17 cellular contexts compared by ENCODE assay signal in the genomic region with DNA sequence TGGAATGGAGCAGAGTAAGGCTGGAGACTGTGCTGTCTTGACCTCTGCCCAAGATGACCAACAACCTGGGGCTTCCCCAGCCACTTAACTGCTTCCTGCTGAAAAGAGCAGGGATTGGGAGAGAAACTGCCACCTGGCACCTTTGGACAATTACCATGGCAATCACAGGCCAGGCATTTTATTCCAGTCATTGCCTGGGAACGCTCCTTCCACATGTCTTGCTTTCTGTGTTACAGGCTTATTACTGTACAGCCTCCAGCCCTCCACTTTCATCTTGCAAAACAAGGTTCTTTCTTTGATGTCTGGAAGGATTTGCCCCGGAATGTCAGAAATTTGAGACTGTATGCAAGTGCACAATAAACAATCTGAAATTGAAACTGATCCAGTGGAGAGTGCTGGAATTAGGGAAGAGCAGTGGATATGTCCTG. TPM values are rescaled to one million over a fixed set of nuclear protein-coding genes. Genes with fewer than 3 reads are reported as not detected.
DNase-seq lines count a peak whose midpoint lies in the region; TF ChIP-seq lines count a peak whose summit lies in the region.
"Had no signal": no experiment of that assay in that cellular context is flagged by ENCODE, and none has a peak within 500 bp of the region (broad histone marks: within the 10 kb centered on the region; RNA-seq: fewer than 3 reads in every experiment).

No MANE protein-coding gene starts in this region.

- H3K4me1 ChIP-seq in colonic mucosa (no peaks in the 10 kb centered on the region), ascending aorta (no peaks in the 10 kb centered on the region), prostate gland (replicated peaks) (no peaks in the 10 kb centered on the region)
- H3K4me1 ChIP-seq: BLaER1 treated with 17β-estradiol and CSF1 and Interleukin-3, amounts not matched to agents 10 nM and 100 nM had no signal

- H3K27ac Mint-ChIP-seq in mesothelial cell of epicardium: peak overlapping the region; percentile 79
- H3K27ac Mint-ChIP-seq: activated CD8-positive, alpha-beta T cell treated with anti-CD3 and anti-CD28 coated beads, Interleukin-2, amount 10 ng/mL, durations not matched to agents 7 days and 5 days; T-helper 1 cell treated with Interleukin-12 subunit alpha and Interleukin-12 subunit beta and Interleukin-4 antibody, amounts not matched to agents 30 μg/mL and 1 μg/mL, for 36 hours had no signal

- no peaks in the 10 kb centered on the region for H3K9me3 ChIP-seq in colonic mucosa
- no peaks in the 10 kb centered on the region for H3K9me3 ChIP-seq in ascending aorta
- H3K9me3 ChIP-seq in prostate gland: no peaks in the 10 kb centered on the region
- H3K9me3 ChIP-seq: BLaER1 treated with 17β-estradiol and CSF1 and Interleukin-3, amounts not matched to agents 10 nM and 100 nM; neutrophil had no signal

- H3K4me1 Mint-ChIP-seq in mesothelial cell of epicardium: peaks cover 14% of the 10 kb centered on the region
- H3K4me1 Mint-ChIP-seq: stimulated activated effector memory CD8-positive, alpha-beta T cell treated with anti-CD3 and anti-CD28 coated beads, Interleukin-12 subunit alpha, Interleukin-12 subunit beta, amount 100 ng/mL, for 72 hours had no signal

- TF ChIP-seq CTCF in colonic mucosa (IDR thresholded peaks at IDR 0.05): no peak
- no peak for TF ChIP-seq CTCF in mesothelial cell of epicardium (IDR thresholded peaks at IDR 0.05; ENCODE audit: unreplicated experiment)
- TF ChIP-seq CTCF in ascending aorta (IDR thresholded peaks at IDR 0.05): no peak
- TF ChIP-seq CTCF in prostate gland (IDR thresholded peaks at IDR 0.05): no peak

- H3K36me3 ChIP-seq in colonic mucosa: no peaks in the 10 kb centered on the region
- H3K36me3 ChIP-seq in ascending aorta: no peaks in the 10 kb centered on the region
- no peaks in the 10 kb centered on the region for H3K36me3 ChIP-seq in prostate gland
- H3K36me3 ChIP-seq: BLaER1 treated with 17β-estradiol and CSF1 and Interleukin-3, amounts not matched to agents 10 nM and 100 nM; neutrophil had no signal

- peak overlapping the region; percentile 35 for H3K4me3 ChIP-seq in colonic mucosa
- H3K4me3 ChIP-seq in ascending aorta: no peak overlapping the region
- no peak overlapping the region for H3K4me3 ChIP-seq in prostate gland
- H3K4me3 ChIP-seq: BLaER1 treated with 17β-estradiol and CSF1 and Interleukin-3, amounts not matched to agents 10 nM and 100 nM had no signal

- no peaks in the 10 kb centered on the region for H3K9me3 Mint-ChIP-seq in mesothelial cell of epicardium
- H3K9me3 Mint-ChIP-seq: stimulated activated effector memory CD8-positive, alpha-beta T cell treated with anti-CD3 and anti-CD28 coated beads, Interleukin-12 subunit alpha, Interleukin-12 subunit beta, amount 100 ng/mL, for 72 hours; T-helper 1 cell treated with Interleukin-12 subunit alpha and Interleukin-12 subunit beta and Interleukin-4 antibody, amounts not matched to agents 30 μg/mL and 1 μg/mL, for 36 hours had no signal

- H3K4me3 Mint-ChIP-seq in mesothelial cell of epicardium: no peak overlapping the region
- H3K4me3 Mint-ChIP-seq: activated CD8-positive, alpha-beta T cell treated with anti-CD3 and anti-CD28 coated beads, Interleukin-2, amount 10 ng/mL, durations not matched to agents 7 days and 5 days; stimulated activated effector memory CD8-positive, alpha-beta T cell treated with anti-CD3 and anti-CD28 coated beads, Interleukin-12 subunit alpha, Interleukin-12 subunit beta, amount 100 ng/mL, for 72 hours; T-helper 1 cell treated with Interleukin-12 subunit alpha and Interleukin-12 subunit beta and Interleukin-4 antibody, amounts not matched to agents 30 μg/mL and 1 μg/mL, for 36 hours had no signal

- H3K9ac ChIP-seq in colonic mucosa (ENCODE audit: low read depth in 2 of 2, low read length in 2 of 2): peak overlapping the region; percentile 40 to 83
- H3K9ac ChIP-seq: BLaER1 treated with 17β-estradiol and CSF1 and Interleukin-3, amounts not matched to agents 10 nM and 100 nM had no signal

- in situ Hi-C loops in G401 (cut with HindIII; ENCODE audit: low sequenced_read_pairs): no loop called here

- DNase-seq in AG20443 (ENCODE audit: low spot score): peak; percentile 31
- DNase-seq in LHCN-M2 (ENCODE audit: low read depth): peak; percentile 20
- peak; percentile 86 for DNase-seq in colonic mucosa
- DNase-seq in mesothelial cell of epicardium (ENCODE audit: low spot score in 2 of 2, unreplicated experiment in 2 of 2): no peak
- DNase-seq in ascending aorta (ENCODE audit: low spot score in 2 of 2): no peak
- DNase-seq in ureter (ENCODE audit: low spot score): no peak
- no peak for DNase-seq in prostate gland (ENCODE audit: low spot score)
- DNase-seq in G401 (ENCODE audit: low spot score): no peak
- DNase-seq: activated CD8-positive, alpha-beta T cell treated with anti-CD3 and anti-CD28 coated beads, Interleukin-2, amount 10 ng/mL, durations not matched to agents 7 days and 5 days; activated naive CD4-positive, alpha-beta T cell; left ventricle myocardium superior; NCI-H187 treated with DMSO at 0.1 percent for 48 hours had no signal

- 25% methylated on average over 2 of the region's 2 CpGs for WGBS in prostate gland

- H3K27me3 ChIP-seq in colonic mucosa (no peaks in the 10 kb centered on the region), ascending aorta (no peaks in the 10 kb centered on the region), prostate gland (replicated peaks; ENCODE audit: insufficient read depth) (no peaks in the 10 kb centered on the region)
- H3K27me3 ChIP-seq: BLaER1 treated with 17β-estradiol and CSF1 and Interleukin-3, amounts not matched to agents 10 nM and 100 nM had no signal

- no peak for TF ChIP-seq POLR2A in prostate gland (IDR thresholded peaks at IDR 0.05)

- intact Hi-C loops in colonic mucosa (cut with DNase I): no loop called here
- intact Hi-C loops in ascending aorta (cut with DNase I): no loop called here
- intact Hi-C loops in prostate gland (cut with DNase I): no loop called here

- H3K27ac ChIP-seq in colonic mucosa (peak overlapping the region; percentile 91), ascending aorta (no peak overlapping the region), prostate gland (no peak overlapping the region)
- H3K27ac ChIP-seq: BLaER1 treated with 17β-estradiol and CSF1 and Interleukin-3, amounts not matched to agents 10 nM and 100 nM; neutrophil had no signal

- no peaks in the 10 kb centered on the region for H3K27me3 Mint-ChIP-seq in mesothelial cell of epicardium (ENCODE audit: low read depth)

- H3K36me3 Mint-ChIP-seq in mesothelial cell of epicardium: no peaks in the 10 kb centered on the region
- H3K36me3 Mint-ChIP-seq: stimulated activated effector memory CD8-positive, alpha-beta T cell treated with anti-CD3 and anti-CD28 coated beads, Interleukin-12 subunit alpha, Interleukin-12 subunit beta, amount 100 ng/mL, for 72 hours had no signal

RNA-seq across cellular contexts. Expression of a gene that starts 2.8 kb away (rescaled TPM):
- total RNA-seq in LHCN-M2 (2014; rRNA removed) (not detected in 2 replicates), colonic mucosa (100 to 1,000 TPM; 137 to 166 TPM), mesothelial cell of epicardium (0.63 to 1.7 TPM (median 1.2 TPM) in 3 replicates), ascending aorta (not detected), ureter (not detected), prostate gland (under 1 TPM in 1 of 2 donors, not detected in 1; 0.97 TPM)
- not detected for polyA plus RNA-seq in LHCN-M2 (2012)
- not detected in 2 replicates for total RNA-seq in G401 (2014; rRNA removed; shearing (Covaris generic))
- total RNA-seq: activated CD8-positive, alpha-beta T cell treated with anti-CD3 and anti-CD28 coated beads, Interleukin-2, amount 10 ng/mL, durations not matched to agents 7 days and 5 days; cerebellum; left ventricle myocardium superior had no signal

RNA-seq across cellular contexts. Expression of a gene that starts 18.2 kb away (rescaled TPM):
- total RNA-seq in LHCN-M2 (2014; rRNA removed): not detected in 2 replicates
- 0.11 TPM for polyA plus RNA-seq in LHCN-M2 (2012)
- total RNA-seq in colonic mucosa: 100 to 1,000 TPM; 280 to 330 TPM
- total RNA-seq in mesothelial cell of epicardium: 141 to 152 TPM (median 147 TPM) in 3 replicates
- 1.5 TPM for total RNA-seq in ascending aorta
- total RNA-seq in ureter: 138 TPM
- 100 to 1,000 TPM; 143 to 295 TPM for total RNA-seq in prostate gland
- 0.62 TPM in 1 of 2 replicates, not detected in the other for total RNA-seq in G401 (2014; rRNA removed; shearing (Covaris generic))

RNA-seq across cellular contexts. Expression of a gene that starts 18.4 kb away (rescaled TPM):
- total RNA-seq in LHCN-M2 (2014; rRNA removed) (37.0 and 44.4 TPM in 2 replicates), colonic mucosa (10 to 100 TPM; 38.1 to 48.0 TPM), mesothelial cell of epicardium (36.4 to 44.3 TPM (median 41.2 TPM) in 3 replicates), ascending aorta (26.2 TPM), ureter (51.3 TPM), prostate gland (10 to 100 TPM; 29.2 to 29.6 TPM)
- polyA plus RNA-seq in LHCN-M2 (2012): 44.5 TPM
- 49.7 and 100 TPM in 2 replicates for total RNA-seq in G401 (2014; rRNA removed; shearing (Covaris generic))

RNA-seq across cellular contexts. Expression of a gene that starts 18.8 kb away (rescaled TPM):
- total RNA-seq in LHCN-M2 (2014; rRNA removed) (30.1 and 46.4 TPM in 2 replicates), colonic mucosa (10 to 100 TPM; 22.9 to 27.9 TPM), mesothelial cell of epicardium (20.9 to 24.4 TPM (median 24.2 TPM) in 3 replicates), ascending aorta (61.0 TPM), ureter (26.0 TPM), prostate gland (10 to 100 TPM; 39.8 to 43.3 TPM)
- polyA plus RNA-seq in LHCN-M2 (2012): 20.3 TPM
- total RNA-seq in G401 (2014; rRNA removed; shearing (Covaris generic)): 27.5 and 29.2 TPM in 2 replicates

RNA-seq across cellular contexts. Expression of a gene that starts 48.4 kb away (rescaled TPM):
- total RNA-seq in LHCN-M2 (2014; rRNA removed): not detected in 2 replicates
- not detected for polyA plus RNA-seq in LHCN-M2 (2012)
- total RNA-seq in colonic mucosa: 10 to 100 TPM; 14.9 to 18.6 TPM
- total RNA-seq in mesothelial cell of epicardium: 3.4 to 4.4 TPM (median 3.4 TPM) in 3 replicates
- not detected for total RNA-seq in ascending aorta
- 31.4 TPM for total RNA-seq in ureter
- 10 to 100 TPM in 1 of 2 donors, 1 to 10 TPM in 1; 5.9 to 11.7 TPM for total RNA-seq in prostate gland
- total RNA-seq in G401 (2014; rRNA removed; shearing (Covaris generic)): 0.24 and 1.7 TPM in 2 replicates
- total RNA-seq: activated CD8-positive, alpha-beta T cell treated with anti-CD3 and anti-CD28 coated beads, Interleukin-2, amount 10 ng/mL, durations not matched to agents 7 days and 5 days; left ventricle myocardium superior had no signal

Comparison
In these comparisons a context has a peak if more than half of its experiments do, and no peak if none do; other contexts are left out.
1. DNase-seq: peak in AG20443 (single experiment), LHCN-M2 (single experiment) and colonic mucosa (single experiment); none in mesothelial cell of epicardium (0 of 2), ascending aorta (0 of 2), ureter (single experiment), prostate gland (single experiment) and G401 (single experiment).
2. RNA of a gene that starts 2.8 kb away (total RNA-seq): 137 to 166 TPM in colonic mucosa; 0.63 to 1.7 TPM in mesothelial cell of epicardium, 0.97 TPM in prostate gland, not detected in ureter (single experiment), not detected in LHCN-M2, not detected in ascending aorta (single experiment) and not detected in G401; every median in the first group is over 10 times any median in the second.
3. RNA of a gene that starts 18.2 kb away (total RNA-seq): 280 to 330 TPM in colonic mucosa, 143 to 295 TPM in prostate gland, 141 to 152 TPM in mesothelial cell of epicardium and 138 TPM in ureter (single experiment); 1.5 TPM in ascending aorta (single experiment), not detected in LHCN-M2 and 0.62 TPM in G401; every median in the first group is over 10 times any median in the second.